ENCODE assay signal across 9 cellular contexts in the genomic region with DNA sequence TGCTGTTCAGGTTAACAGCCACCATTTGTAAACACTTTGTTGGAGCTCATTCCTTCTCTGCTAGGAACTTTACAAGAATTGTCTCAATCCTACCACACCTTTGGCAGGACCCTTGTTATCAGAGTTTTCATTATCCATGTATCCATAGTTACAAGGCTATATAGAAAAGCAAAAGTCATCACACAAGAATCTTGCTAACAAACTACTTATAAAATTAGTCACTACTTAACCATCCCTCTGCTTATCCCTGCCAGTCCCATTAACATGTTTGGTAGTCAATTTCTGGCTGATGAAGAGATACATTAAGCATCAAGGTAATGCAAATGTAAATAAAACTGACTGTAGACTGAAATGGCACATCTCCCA. TPM values are rescaled to one million over a fixed set of nuclear protein-coding genes. Genes with fewer than 3 reads are reported as not detected.
DNase-seq lines count a peak whose midpoint lies in the region; TF ChIP-seq lines count a peak whose summit lies in the region.
"Had no signal": no experiment of that assay in that cellular context is flagged by ENCODE, and none has a peak within 500 bp of the region (broad histone marks: within the 10 kb centered on the region; RNA-seq: fewer than 3 reads in every experiment).

No MANE protein-coding gene starts in this region.

- peak overlapping the region; percentile 41 for H3K9ac ChIP-seq in skeletal muscle satellite cell (ENCODE audit: low read depth, low read length)

- H3K4me1 ChIP-seq in skeletal muscle satellite cell (ENCODE audit: control insufficient read depth, insufficient read depth, low read length): peaks cover 12% of the 10 kb centered on the region

- H3K9me3 ChIP-seq in skeletal muscle satellite cell (replicated peaks; ENCODE audit: low read length): no peaks in the 10 kb centered on the region
- H3K9me3 ChIP-seq: Peyer's patch had no signal

- H3K4me3 ChIP-seq in epithelial cell of esophagus (ENCODE audit: low read length) (no peak overlapping the region), skeletal muscle satellite cell (ENCODE audit: low read length) (no peak overlapping the region)
- H3K4me3 ChIP-seq: Peyer's patch had no signal

- H3K27me3 ChIP-seq in skeletal muscle satellite cell (ENCODE audit: control insufficient read depth, insufficient read depth, low read length): no peaks in the 10 kb centered on the region
- H3K27me3 ChIP-seq: Peyer's patch had no signal

- H3K4me2 ChIP-seq in skeletal muscle satellite cell (ENCODE audit: low read length): peak overlapping the region; percentile 48

- no peak for TF ChIP-seq CTCF in epithelial cell of esophagus (IDR thresholded peaks at IDR 0.05; ENCODE audit: insufficient read depth, low read depth, low read length, missing control alignments)

- no peaks in the 10 kb centered on the region for H3K36me3 ChIP-seq in skeletal muscle satellite cell (ENCODE audit: insufficient read depth, low read length)
- H3K36me3 ChIP-seq: Peyer's patch, WERI-Rb-1 had no signal

- DNase-seq in LoVo (ENCODE audit: low spot score) (peak; percentile 18), epithelial cell of esophagus (ENCODE audit: low read depth) (peak; percentile 61), GM19240 (ENCODE audit: insufficient read length, low spot score) (no peak), inferior parietal cortex (ENCODE audit: extremely low spot score) (no peak)
- no peak for DNase-seq in stimulated activated CD4-positive, alpha-beta T cell treated with anti-CD3 and anti-CD28 coated beads, Interleukin-2, amount 100 ng/mL, for 48 hours
- DNase-seq: activated T-cell treated with anti-CD3 and anti-CD28 coated beads, Interleukin-2, amount 50 U/mL, for 72 hours; Peyer's patch; WERI-Rb-1 had no signal

RNA-seq across cellular contexts. Expression of a gene that starts 10.4 kb away (rescaled TPM):
- total RNA-seq in skeletal muscle satellite cell (2012; rRNA removed): 4.8 TPM in 2 replicates

RNA-seq across cellular contexts. Expression of a gene that starts 10.6 kb away (rescaled TPM):
- total RNA-seq in skeletal muscle satellite cell (2012; rRNA removed): 29.3 and 33.2 TPM in 2 replicates

RNA-seq across cellular contexts. Expression of a gene that starts 13.2 kb away (rescaled TPM):
- 6.3 and 11.1 TPM in 2 replicates for total RNA-seq in skeletal muscle satellite cell (2012; rRNA removed)

RNA-seq across cellular contexts. Expression of a gene that starts 19.6 kb away (rescaled TPM):
- total RNA-seq in skeletal muscle satellite cell (2012; rRNA removed): 0.44 and 0.76 TPM in 2 replicates

RNA-seq across cellular contexts. Expression of a gene that starts 23.2 kb away (rescaled TPM):
- 2.0 and 2.5 TPM in 2 replicates for total RNA-seq in skeletal muscle satellite cell (2012; rRNA removed)

Comparison
In these comparisons a context has a peak if more than half of its experiments do, and no peak if none do; other contexts are left out.
1. DNase-seq: peak in LoVo (single experiment) and epithelial cell of esophagus (single experiment); none in GM19240 (single experiment), inferior parietal cortex (single experiment) and stimulated activated CD4-positive, alpha-beta T cell treated with anti-CD3 and anti-CD28 coated beads, Interleukin-2, amount 100 ng/mL, for 48 hours (0 of 2).